ENCODE assay signal across 18 cellular contexts in genomic region chr10:119457966-119458766, GRCh38.
"Had no signal": no experiment of that assay in that cellular context is flagged by ENCODE, and none has a peak within 500 bp of the region (broad histone marks: within the 10 kb centered on the region; RNA-seq: fewer than 3 reads in every experiment).

No MANE protein-coding gene starts in this region.

- H3K4me1 ChIP-seq: body of pancreas, transverse colon had no signal

- FAIRE-seq: small intestine had no signal

- H3K27me3 ChIP-seq: body of pancreas, foreskin keratinocyte, transverse colon had no signal

- H3K4me3 ChIP-seq: body of pancreas, lung, transverse colon had no signal

- DNase-seq: activated CD4-positive, alpha-beta T cell treated with anti-CD3 and anti-CD28 coated beads, Interleukin-2, amount 10 ng/mL, durations not matched to agents 7 days and 5 days; activated CD8-positive, alpha-beta memory T cell treated with anti-CD3 and anti-CD28 coated beads for 24 hours; activated gamma-delta T cell treated with Interleukin-2 at 50 U/mL for 16 hours; amniotic stem cell; body of pancreas; cortex of kidney; effector CD4-positive, alpha-beta T cell; foreskin keratinocyte; immature natural killer cell; left cardiac atrium; naive thymus-derived CD8-positive, alpha-beta T cell; small intestine; stimulated activated CD4-positive, alpha-beta T cell treated with anti-CD3 and anti-CD28 coated beads, Interleukin-4, amount 100 ng/mL, for 4 hours; stimulated activated CD8-positive, alpha-beta memory T cell treated with anti-CD3 and anti-CD28 coated beads, Interleukin-4, amount 100 ng/mL, for 48 hours; stimulated activated naive CD8-positive, alpha-beta T cell treated with anti-CD3 and anti-CD28 coated beads, Interleukin-15, Interleukin-2, amounts not matched to agents 100 U/mL and 50 U/mL, for 24 hours; T-helper 9 cell; transverse colon had no signal

- H3K27ac ChIP-seq: body of pancreas, foreskin keratinocyte, transverse colon had no signal

- ATAC-seq: body of pancreas; foreskin keratinocyte; naive thymus-derived CD8-positive, alpha-beta T cell; stimulated activated naive CD8-positive, alpha-beta T cell treated with anti-CD3 and anti-CD28 coated beads, Interleukin-15, Interleukin-2, amounts not matched to agents 100 U/mL and 50 U/mL, for 24 hours had no signal

- H3K9me3 ChIP-seq: body of pancreas, transverse colon had no signal
